3 cellular contexts compared by ENCODE assay signal in genomic region chr6:44250718-44251123, GRCh38.
TF ChIP-seq lines count a peak whose summit lies in the region.

No MANE protein-coding gene starts in this region.

TF ChIP-seq in SK-N-SH, 30 proteins besides CTCF, POLR2A, EP300 and RAD21:
- TF ChIP-seq MXI1 (IDR thresholded peaks at IDR 0.05; ENCODE audit: low read depth, low read length) (no peak), FOXM1 (IDR thresholded peaks at IDR 0.05; ENCODE audit: low read depth) (no peak), JUND (IDR thresholded peaks at IDR 0.05) (no peak), GATA2 (CRISPR knock-in tag; IDR thresholded peaks at IDR 0.05) (no peak), RCOR1 (IDR thresholded peaks at IDR 0.05; ENCODE audit: low read length) (no peak), SMC3 (IDR thresholded peaks at IDR 0.05; ENCODE audit: low read depth, low read length) (no peak), USF1 (IDR thresholded peaks at IDR 0.05; ENCODE audit: borderline replicate concordance, low read depth) (no peak), FOXJ3 (CRISPR knock-in tag; IDR thresholded peaks at IDR 0.05) (no peak), PBX3 (IDR thresholded peaks at IDR 0.05) (no peak), EZH2phosphoT487 (IDR thresholded peaks at IDR 0.05; ENCODE audit: borderline replicate concordance, low read depth) (no peak)

TF ChIP-seq in SK-N-SH treated with all-trans-retinoic acid at 6 μM for 48 hours, 23 proteins besides CTCF, POLR2A, EP300 and RAD21:
- no peak for TF ChIP-seq PPARA (CRISPR knock-in tag; IDR thresholded peaks at IDR 0.05; ENCODE audit: borderline replicate concordance)
- TF ChIP-seq ZNF70 (CRISPR knock-in tag; IDR thresholded peaks at IDR 0.05) = no peak
- no peak for TF ChIP-seq ZC3H10 (CRISPR knock-in tag; IDR thresholded peaks at IDR 0.05)
- TF ChIP-seq TOX (CRISPR knock-in tag; IDR thresholded peaks at IDR 0.05; ENCODE audit: borderline replicate concordance) = no peak
- no peak for TF ChIP-seq ZFP3 (CRISPR knock-in tag; IDR thresholded peaks at IDR 0.05)
- TF ChIP-seq BACH2 (CRISPR knock-in tag; IDR thresholded peaks at IDR 0.05; ENCODE audit: borderline replicate concordance) = no peak
- TF ChIP-seq, protein P1, sequence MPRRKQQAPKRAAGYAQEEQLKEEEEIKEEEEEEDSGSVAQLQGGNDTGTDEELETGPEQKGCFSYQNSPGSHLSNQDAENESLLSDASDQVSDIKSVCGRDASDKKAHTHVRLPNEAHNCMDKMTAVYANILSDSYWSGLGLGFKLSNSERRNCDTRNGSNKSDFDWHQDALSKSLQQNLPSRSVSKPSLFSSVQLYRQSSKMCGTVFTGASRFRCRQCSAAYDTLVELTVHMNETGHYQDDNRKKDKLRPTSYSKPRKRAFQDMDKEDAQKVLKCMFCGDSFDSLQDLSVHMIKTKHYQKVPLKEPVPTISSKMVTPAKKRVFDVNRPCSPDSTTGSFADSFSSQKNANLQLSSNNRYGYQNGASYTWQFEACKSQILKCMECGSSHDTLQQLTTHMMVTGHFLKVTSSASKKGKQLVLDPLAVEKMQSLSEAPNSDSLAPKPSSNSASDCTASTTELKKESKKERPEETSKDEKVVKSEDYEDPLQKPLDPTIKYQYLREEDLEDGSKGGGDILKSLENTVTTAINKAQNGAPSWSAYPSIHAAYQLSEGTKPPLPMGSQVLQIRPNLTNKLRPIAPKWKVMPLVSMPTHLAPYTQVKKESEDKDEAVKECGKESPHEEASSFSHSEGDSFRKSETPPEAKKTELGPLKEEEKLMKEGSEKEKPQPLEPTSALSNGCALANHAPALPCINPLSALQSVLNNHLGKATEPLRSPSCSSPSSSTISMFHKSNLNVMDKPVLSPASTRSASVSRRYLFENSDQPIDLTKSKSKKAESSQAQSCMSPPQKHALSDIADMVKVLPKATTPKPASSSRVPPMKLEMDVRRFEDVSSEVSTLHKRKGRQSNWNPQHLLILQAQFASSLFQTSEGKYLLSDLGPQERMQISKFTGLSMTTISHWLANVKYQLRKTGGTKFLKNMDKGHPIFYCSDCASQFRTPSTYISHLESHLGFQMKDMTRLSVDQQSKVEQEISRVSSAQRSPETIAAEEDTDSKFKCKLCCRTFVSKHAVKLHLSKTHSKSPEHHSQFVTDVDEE (CRISPR knock-in tag; IDR thresholded peaks at IDR 0.05) = no peak
- TF ChIP-seq ZFP30 (CRISPR knock-in tag; IDR thresholded peaks at IDR 0.05) = no peak
- TF ChIP-seq ARNTL (CRISPR knock-in tag; IDR thresholded peaks at IDR 0.05; ENCODE audit: borderline replicate concordance, low read depth) = no peak

TF ChIP-seq in GM23338, 12 proteins besides CTCF, POLR2A, EP300 and RAD21:
- TF ChIP-seq ZNF114 (CRISPR knock-in tag; IDR thresholded peaks at IDR 0.05) (no peak), POLR2AphosphoS5 (IDR thresholded peaks at IDR 0.05; ENCODE audit: low read depth) (0 out of 2 replicates have a peak, but pooled peaks have one; percentile 11), ZNF331 (CRISPR knock-in tag; IDR thresholded peaks at IDR 0.05; ENCODE audit: low read depth) (no peak), EZH2 (IDR thresholded peaks at IDR 0.05; ENCODE audit: low read depth, unreplicated experiment) (no peak)
- TF ChIP-seq, protein P2, sequence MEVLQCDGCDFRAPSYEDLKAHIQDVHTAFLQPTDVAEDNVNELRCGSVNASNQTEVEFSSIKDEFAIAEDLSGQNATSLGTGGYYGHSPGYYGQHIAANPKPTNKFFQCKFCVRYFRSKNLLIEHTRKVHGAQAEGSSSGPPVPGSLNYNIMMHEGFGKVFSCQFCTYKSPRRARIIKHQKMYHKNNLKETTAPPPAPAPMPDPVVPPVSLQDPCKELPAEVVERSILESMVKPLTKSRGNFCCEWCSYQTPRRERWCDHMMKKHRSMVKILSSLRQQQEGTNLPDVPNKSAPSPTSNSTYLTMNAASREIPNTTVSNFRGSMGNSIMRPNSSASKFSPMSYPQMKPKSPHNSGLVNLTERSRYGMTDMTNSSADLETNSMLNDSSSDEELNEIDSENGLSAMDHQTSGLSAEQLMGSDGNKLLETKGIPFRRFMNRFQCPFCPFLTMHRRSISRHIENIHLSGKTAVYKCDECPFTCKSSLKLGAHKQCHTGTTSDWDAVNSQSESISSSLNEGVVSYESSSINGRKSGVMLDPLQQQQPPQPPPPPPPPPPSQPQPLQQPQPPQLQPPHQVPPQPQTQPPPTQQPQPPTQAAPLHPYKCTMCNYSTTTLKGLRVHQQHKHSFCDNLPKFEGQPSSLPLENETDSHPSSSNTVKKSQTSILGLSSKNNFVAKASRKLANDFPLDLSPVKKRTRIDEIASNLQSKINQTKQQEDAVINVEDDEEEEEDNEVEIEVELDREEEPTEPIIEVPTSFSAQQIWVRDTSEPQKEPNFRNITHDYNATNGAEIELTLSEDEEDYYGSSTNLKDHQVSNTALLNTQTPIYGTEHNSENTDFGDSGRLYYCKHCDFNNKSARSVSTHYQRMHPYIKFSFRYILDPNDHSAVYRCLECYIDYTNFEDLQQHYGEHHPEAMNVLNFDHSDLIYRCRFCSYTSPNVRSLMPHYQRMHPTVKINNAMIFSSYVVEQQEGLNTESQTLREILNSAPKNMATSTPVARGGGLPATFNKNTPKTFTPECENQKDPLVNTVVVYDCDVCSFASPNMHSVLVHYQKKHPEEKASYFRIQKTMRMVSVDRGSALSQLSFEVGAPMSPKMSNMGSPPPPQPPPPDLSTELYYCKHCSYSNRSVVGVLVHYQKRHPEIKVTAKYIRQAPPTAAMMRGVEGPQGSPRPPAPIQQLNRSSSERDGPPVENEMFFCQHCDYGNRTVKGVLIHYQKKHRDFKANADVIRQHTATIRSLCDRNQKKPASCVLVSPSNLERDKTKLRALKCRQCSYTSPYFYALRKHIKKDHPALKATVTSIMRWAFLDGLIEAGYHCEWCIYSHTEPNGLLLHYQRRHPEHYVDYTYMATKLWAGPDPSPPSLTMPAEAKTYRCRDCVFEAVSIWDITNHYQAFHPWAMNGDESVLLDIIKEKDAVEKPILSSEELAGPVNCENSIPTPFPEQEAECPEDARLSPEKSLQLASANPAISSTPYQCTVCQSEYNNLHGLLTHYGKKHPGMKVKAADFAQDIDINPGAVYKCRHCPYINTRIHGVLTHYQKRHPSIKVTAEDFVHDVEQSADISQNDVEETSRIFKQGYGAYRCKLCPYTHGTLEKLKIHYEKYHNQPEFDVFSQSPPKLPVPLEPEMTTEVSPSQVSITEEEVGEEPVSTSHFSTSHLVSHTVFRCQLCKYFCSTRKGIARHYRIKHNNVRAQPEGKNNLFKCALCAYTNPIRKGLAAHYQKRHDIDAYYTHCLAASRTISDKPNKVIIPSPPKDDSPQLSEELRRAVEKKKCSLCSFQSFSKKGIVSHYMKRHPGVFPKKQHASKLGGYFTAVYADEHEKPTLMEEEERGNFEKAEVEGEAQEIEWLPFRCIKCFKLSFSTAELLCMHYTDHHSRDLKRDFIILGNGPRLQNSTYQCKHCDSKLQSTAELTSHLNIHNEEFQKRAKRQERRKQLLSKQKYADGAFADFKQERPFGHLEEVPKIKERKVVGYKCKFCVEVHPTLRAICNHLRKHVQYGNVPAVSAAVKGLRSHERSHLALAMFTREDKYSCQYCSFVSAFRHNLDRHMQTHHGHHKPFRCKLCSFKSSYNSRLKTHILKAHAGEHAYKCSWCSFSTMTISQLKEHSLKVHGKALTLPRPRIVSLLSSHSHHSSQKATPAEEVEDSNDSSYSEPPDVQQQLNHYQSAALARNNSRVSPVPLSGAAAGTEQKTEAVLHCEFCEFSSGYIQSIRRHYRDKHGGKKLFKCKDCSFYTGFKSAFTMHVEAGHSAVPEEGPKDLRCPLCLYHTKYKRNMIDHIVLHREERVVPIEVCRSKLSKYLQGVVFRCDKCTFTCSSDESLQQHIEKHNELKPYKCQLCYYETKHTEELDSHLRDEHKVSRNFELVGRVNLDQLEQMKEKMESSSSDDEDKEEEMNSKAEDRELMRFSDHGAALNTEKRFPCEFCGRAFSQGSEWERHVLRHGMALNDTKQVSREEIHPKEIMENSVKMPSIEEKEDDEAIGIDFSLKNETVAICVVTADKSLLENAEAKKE (CRISPR knock-in tag; IDR thresholded peaks at IDR 0.05) = no peak
- TF ChIP-seq, protein P3, sequence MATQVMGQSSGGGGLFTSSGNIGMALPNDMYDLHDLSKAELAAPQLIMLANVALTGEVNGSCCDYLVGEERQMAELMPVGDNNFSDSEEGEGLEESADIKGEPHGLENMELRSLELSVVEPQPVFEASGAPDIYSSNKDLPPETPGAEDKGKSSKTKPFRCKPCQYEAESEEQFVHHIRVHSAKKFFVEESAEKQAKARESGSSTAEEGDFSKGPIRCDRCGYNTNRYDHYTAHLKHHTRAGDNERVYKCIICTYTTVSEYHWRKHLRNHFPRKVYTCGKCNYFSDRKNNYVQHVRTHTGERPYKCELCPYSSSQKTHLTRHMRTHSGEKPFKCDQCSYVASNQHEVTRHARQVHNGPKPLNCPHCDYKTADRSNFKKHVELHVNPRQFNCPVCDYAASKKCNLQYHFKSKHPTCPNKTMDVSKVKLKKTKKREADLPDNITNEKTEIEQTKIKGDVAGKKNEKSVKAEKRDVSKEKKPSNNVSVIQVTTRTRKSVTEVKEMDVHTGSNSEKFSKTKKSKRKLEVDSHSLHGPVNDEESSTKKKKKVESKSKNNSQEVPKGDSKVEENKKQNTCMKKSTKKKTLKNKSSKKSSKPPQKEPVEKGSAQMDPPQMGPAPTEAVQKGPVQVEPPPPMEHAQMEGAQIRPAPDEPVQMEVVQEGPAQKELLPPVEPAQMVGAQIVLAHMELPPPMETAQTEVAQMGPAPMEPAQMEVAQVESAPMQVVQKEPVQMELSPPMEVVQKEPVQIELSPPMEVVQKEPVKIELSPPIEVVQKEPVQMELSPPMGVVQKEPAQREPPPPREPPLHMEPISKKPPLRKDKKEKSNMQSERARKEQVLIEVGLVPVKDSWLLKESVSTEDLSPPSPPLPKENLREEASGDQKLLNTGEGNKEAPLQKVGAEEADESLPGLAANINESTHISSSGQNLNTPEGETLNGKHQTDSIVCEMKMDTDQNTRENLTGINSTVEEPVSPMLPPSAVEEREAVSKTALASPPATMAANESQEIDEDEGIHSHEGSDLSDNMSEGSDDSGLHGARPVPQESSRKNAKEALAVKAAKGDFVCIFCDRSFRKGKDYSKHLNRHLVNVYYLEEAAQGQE (IDR thresholded peaks at IDR 0.05; ENCODE audit: unreplicated experiment) = no peak
TF ChIP-seq in GM23338: peak in this region for 1.
